ENCODE assay signal across 8 cellular contexts in the genomic region with DNA sequence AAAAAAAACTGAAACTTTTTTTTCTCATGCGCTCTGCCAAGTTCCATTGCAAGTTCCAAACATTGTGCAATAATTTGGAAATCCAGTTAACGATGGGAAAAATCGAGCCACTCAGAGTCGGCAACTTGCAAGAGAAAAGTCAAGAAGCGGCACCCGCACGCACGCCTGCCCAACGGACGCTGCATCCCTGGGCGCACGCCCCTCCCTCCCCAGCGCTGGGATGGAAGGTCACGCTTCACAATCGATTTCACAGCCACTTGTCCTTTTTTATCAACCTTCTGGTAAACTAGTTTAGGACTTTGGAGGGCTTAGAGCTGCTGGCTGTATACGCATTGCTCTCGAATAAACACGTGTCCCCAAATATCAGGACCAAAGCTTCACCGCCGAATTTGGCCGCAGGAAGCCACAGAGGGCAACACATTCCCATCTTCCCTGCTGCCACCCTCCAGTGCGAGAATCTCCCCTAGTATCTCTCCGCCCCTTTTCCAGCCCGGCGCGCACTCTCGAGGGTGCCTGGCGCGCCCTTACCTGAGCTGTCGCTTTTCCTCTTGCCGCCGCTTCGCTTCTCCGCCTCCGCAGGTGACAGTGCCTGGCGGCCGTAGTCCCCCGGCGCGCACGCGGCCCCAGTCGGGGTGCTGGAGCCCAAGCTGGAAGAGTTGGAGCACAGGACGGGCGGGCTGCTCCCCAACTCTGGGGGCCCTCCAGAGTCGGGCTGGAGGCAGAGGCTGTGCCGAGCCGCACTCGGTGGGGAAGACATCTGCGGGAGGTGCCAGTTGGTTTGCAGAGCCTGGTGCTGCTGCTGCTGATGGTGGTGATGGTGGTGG. TPM values are rescaled to one million over a fixed set of nuclear protein-coding genes. Genes with fewer than 3 reads are reported as not detected.
DNase-seq lines count a peak whose midpoint lies in the region; ATAC-seq and TF ChIP-seq lines count a peak whose summit lies in the region.

No MANE protein-coding gene starts in this region.

- no TSS peak for BruUV-seq in PC-3 (replicated peaks; lab: Mats Ljungman, UMichigan)

- H4K20me1 ChIP-seq in PC-3 (ENCODE audit: low read length), result no peaks in the 10 kb centered on the region

- H3K27me3 ChIP-seq in esophagus squamous epithelium (peaks cover 0 to 52% (median 2%) of the 10 kb centered on the region in 4 donors), PC-3 (ENCODE audit: low read length) (peaks cover 6% of the 10 kb centered on the region; the same call in 1 of the 2 replicates)

- no peak overlapping the region for H3K9ac ChIP-seq in PC-3 (ENCODE audit: low read length)

- H3K4me3 Mint-ChIP-seq in nephron, result peak overlapping the region; percentile 81 to 87 (median 86)
- H3K4me3 Mint-ChIP-seq in activated CD4-positive, alpha-beta T cell treated with anti-CD3 and anti-CD28 coated beads for 36 hours, result no peak overlapping the region
- no peak overlapping the region for H3K4me3 Mint-ChIP-seq in activated T-cell treated with anti-CD3 and anti-CD28 coated beads, Interleukin-2, amount 50 U/mL, for 72 hours

- WGBS in esophagus squamous epithelium, 2 donors, result 8 to 12% methylated on average over 20 to 43 of the region's 50 CpGs

- no peaks in the 10 kb centered on the region for H3K9me2 ChIP-seq in PC-3 (replicated peaks; ENCODE audit: low read length)

- H3K27ac ChIP-seq in esophagus squamous epithelium (peak overlapping the region; percentile 68 to 92 (median 84)), PC-3 (ENCODE audit: low read length) (no peak overlapping the region)

- TF ChIP-seq CTCF in esophagus squamous epithelium (IDR thresholded peaks at IDR 0.05), result no peak
- TF ChIP-seq CTCF in nephron (IDR thresholded peaks at IDR 0.05; ENCODE audit: unreplicated experiment in 3 of 3), result no peak
- TF ChIP-seq CTCF in PC-3 (conservative IDR thresholded peaks at IDR 0.05; ENCODE audit: low read depth, low read length), result no peak

- H3F3A ChIP-seq in PC-3 (ENCODE audit: low read length, unreplicated experiment), result no peaks in the 10 kb centered on the region

- no peaks in the 10 kb centered on the region for H3K36me3 ChIP-seq in esophagus squamous epithelium
- no peaks in the 10 kb centered on the region for H3K36me3 ChIP-seq in PC-3 (ENCODE audit: low read depth, low read length)

- intact Hi-C loops in esophagus squamous epithelium (cut with DNase I), result no loop called here
- intact Hi-C loops in activated CD4-positive, alpha-beta T cell treated with anti-CD3 and anti-CD28 coated beads for 36 hours (cut with DNase I, micrococcal nuclease), result no loop called here
- intact Hi-C loops in PC-3 (cut with micrococcal nuclease), result no loop called here

- no peak for ATAC-seq in activated CD4-positive, alpha-beta T cell treated with anti-CD3 and anti-CD28 coated beads for 36 hours
- ATAC-seq in activated T-cell treated with anti-CD3 and anti-CD28 coated beads, Interleukin-2, amount 50 U/mL, for 72 hours (replicated peaks in 1 of 2), result no peak
- ATAC-seq in PC-3, result no peak

- no peaks in the 10 kb centered on the region for H3K79me2 ChIP-seq in PC-3 (ENCODE audit: low read length)

- no peak for TF ChIP-seq POLR2A in esophagus squamous epithelium (IDR thresholded peaks at IDR 0.05)

- peaks cover 85% of the 10 kb centered on the region for H3K27me3 Mint-ChIP-seq in nephron (ENCODE audit: low read depth)
- peaks cover 41% of the 10 kb centered on the region for H3K27me3 Mint-ChIP-seq in activated CD4-positive, alpha-beta T cell treated with anti-CD3 and anti-CD28 coated beads for 36 hours
- H3K27me3 Mint-ChIP-seq in activated T-cell treated with anti-CD3 and anti-CD28 coated beads, Interleukin-2, amount 50 U/mL, for 72 hours (ENCODE audit: low read depth), result peaks cover 32% of the 10 kb centered on the region

- H3K4me1 ChIP-seq in esophagus squamous epithelium, result peaks cover 0 to 9% (median 2%) of the 10 kb centered on the region in 3 donors
- no peaks in the 10 kb centered on the region for H3K4me1 ChIP-seq in PC-3 (ENCODE audit: insufficient read depth, low read length)

- CTCF ChIA-PET in activated CD4-positive, alpha-beta T cell treated with anti-CD3 and anti-CD28 coated beads for 36 hours (lab: Charles Lee), result no interaction called here
- CTCF ChIA-PET in PC-3 (lab: Charles Lee) (no interaction called here), HEK293T (lab: Yijun Ruan, JAX) (interaction anchor here (0.6 to 2.0 kb wide), 2 partner anchors 36 to 105 kb away, joined by 3 to 7 read pairs; no protein-coding TSS in a partner anchor)

- no peaks in the 10 kb centered on the region for H3K9me3 Mint-ChIP-seq in nephron
- H3K9me3 Mint-ChIP-seq in activated CD4-positive, alpha-beta T cell treated with anti-CD3 and anti-CD28 coated beads for 36 hours (ENCODE audit: low read depth), result no peaks in the 10 kb centered on the region
- H3K9me3 Mint-ChIP-seq in activated T-cell treated with anti-CD3 and anti-CD28 coated beads, Interleukin-2, amount 50 U/mL, for 72 hours, result no peaks in the 10 kb centered on the region

- no peak overlapping the region for H2AFZ ChIP-seq in PC-3 (ENCODE audit: low read length)

- H3K36me3 Mint-ChIP-seq in nephron (ENCODE audit: low read depth), result no peaks in the 10 kb centered on the region
- H3K36me3 Mint-ChIP-seq in activated CD4-positive, alpha-beta T cell treated with anti-CD3 and anti-CD28 coated beads for 36 hours (ENCODE audit: low read depth), result no peaks in the 10 kb centered on the region
- H3K36me3 Mint-ChIP-seq in activated T-cell treated with anti-CD3 and anti-CD28 coated beads, Interleukin-2, amount 50 U/mL, for 72 hours (ENCODE audit: insufficient read depth in 2 of 2), result peaks cover 2 to 3% of the 10 kb centered on the region in 2 donors

- H3K27ac Mint-ChIP-seq in nephron, result no peak overlapping the region
- H3K27ac Mint-ChIP-seq in activated CD4-positive, alpha-beta T cell treated with anti-CD3 and anti-CD28 coated beads for 36 hours, result no peak overlapping the region
- H3K27ac Mint-ChIP-seq in activated T-cell treated with anti-CD3 and anti-CD28 coated beads, Interleukin-2, amount 50 U/mL, for 72 hours, result no peak overlapping the region

- H3K4me2 ChIP-seq in PC-3 (ENCODE audit: low read length), result no peak overlapping the region

- H3K4me3 ChIP-seq in esophagus squamous epithelium (peak overlapping the region; percentile 27 to 70 (median 53)), PC-3 (ENCODE audit: low read length) (no peak overlapping the region)

- H3K9me3 ChIP-seq in esophagus squamous epithelium (no peaks in the 10 kb centered on the region), PC-3 (ENCODE audit: low read length) (no peaks in the 10 kb centered on the region)

- H3K4me1 Mint-ChIP-seq in nephron, result peaks cover 42% of the 10 kb centered on the region
- H3K4me1 Mint-ChIP-seq in activated CD4-positive, alpha-beta T cell treated with anti-CD3 and anti-CD28 coated beads for 36 hours, result no peaks in the 10 kb centered on the region
- H3K4me1 Mint-ChIP-seq in activated T-cell treated with anti-CD3 and anti-CD28 coated beads, Interleukin-2, amount 50 U/mL, for 72 hours (ENCODE audit: low read depth), result peaks cover 5% of the 10 kb centered on the region

- POLR2A ChIA-PET in activated CD4-positive, alpha-beta T cell treated with anti-CD3 and anti-CD28 coated beads for 36 hours (lab: Charles Lee), result no interaction called here
- POLR2A ChIA-PET in PC-3 (lab: Charles Lee; ENCODE audit: unreplicated experiment) (no interaction called here), HEK293T (lab: Yijun Ruan, JAX) (no interaction called here)

- DNase-seq in AG08395 (ENCODE audit: low spot score), result peak; percentile 40
- peak; percentile 73 for DNase-seq in NCI-H2029 (lab: John Stamatoyannopoulos, UW)
- DNase-seq in esophagus squamous epithelium (lab: John Stamatoyannopoulos, UW), result no peak
- no peak for DNase-seq in activated CD4-positive, alpha-beta T cell treated with anti-CD3 and anti-CD28 coated beads for 36 hours
- no peak for DNase-seq in activated T-cell treated with anti-CD3 and anti-CD28 coated beads, Interleukin-2, amount 50 U/mL, for 72 hours
- DNase-seq in PC-3, result no peak
- DNase-seq in HEK293T (ENCODE audit: extremely low spot score), result no peak

TF ChIP-seq in HEK293T, 16 proteins besides CTCF, POLR2A, EP300 and RAD21:
- TF ChIP-seq L3MBTL2 (conservative IDR thresholded peaks at IDR 0.05), result no peak
- no peak for TF ChIP-seq FOXM1 (IDR thresholded peaks at IDR 0.05; ENCODE audit: borderline replicate concordance)
- TF ChIP-seq PKNOX1 (IDR thresholded peaks at IDR 0.05), result no peak
- TF ChIP-seq NFRKB (IDR thresholded peaks at IDR 0.05), result no peak
- TF ChIP-seq ZNF384 (IDR thresholded peaks at IDR 0.05), result no peak
- no peak for TF ChIP-seq SUZ12 (IDR thresholded peaks at IDR 0.05)
- TF ChIP-seq SP1 (IDR thresholded peaks at IDR 0.05), result no peak
- no peak for TF ChIP-seq HDGF (IDR thresholded peaks at IDR 0.05; ENCODE audit: borderline replicate concordance)
- no peak for TF ChIP-seq ARNT (IDR thresholded peaks at IDR 0.05)
- no peak for TF ChIP-seq FOXA1 (IDR thresholded peaks at IDR 0.05)
- TF ChIP-seq ELF4 (IDR thresholded peaks at IDR 0.05), result no peak
- TF ChIP-seq LEF1 (IDR thresholded peaks at IDR 0.05; ENCODE audit: borderline replicate concordance), result no peak
- no peak for TF ChIP-seq FOXK2 (IDR thresholded peaks at IDR 0.05)
- TF ChIP-seq TARDBP (IDR thresholded peaks at IDR 0.05), result no peak
TF ChIP-seq in HEK293T: peak in this region for 0.

RNA-seq across cellular contexts. Expression of gene MEOX2, which starts 0.9 kb away (rescaled TPM):
- 1 to 10 TPM in 3 of 4 donors, under 1 TPM in 1; 0.19 to 3.2 (median 2.0) TPM for total RNA-seq in esophagus squamous epithelium
- not detected for total RNA-seq in activated CD4-positive, alpha-beta T cell treated with anti-CD3 and anti-CD28 coated beads for 36 hours
- total RNA-seq in activated T-cell treated with anti-CD3 and anti-CD28 coated beads, Interleukin-2, amount 50 U/mL, for 72 hours, result not detected
- not detected in 2 replicates for total RNA-seq in PC-3 (2014; rRNA removed)

Comparison
In these comparisons a context has a peak if more than half of its experiments do, and no peak if none do; other contexts are left out.
1. DNase-seq: peak in AG08395 (single experiment) and NCI-H2029 (single experiment); none in esophagus squamous epithelium (single experiment), activated CD4-positive, alpha-beta T cell treated with anti-CD3 and anti-CD28 coated beads for 36 hours (single experiment), activated T-cell treated with anti-CD3 and anti-CD28 coated beads, Interleukin-2, amount 50 U/mL, for 72 hours (0 of 2), PC-3 (single experiment) and HEK293T (single experiment).
2. H3K4me3 Mint-ChIP-seq: peak in nephron (3 of 3); none in activated CD4-positive, alpha-beta T cell treated with anti-CD3 and anti-CD28 coated beads for 36 hours (single experiment) and activated T-cell treated with anti-CD3 and anti-CD28 coated beads, Interleukin-2, amount 50 U/mL, for 72 hours (0 of 2).